Comparison of ENCODE assay signal across 8 cellular contexts in genomic region chr19:43950834-43951626, GRCh38. TPM values are rescaled to one million over a fixed set of nuclear protein-coding genes. Genes with fewer than 3 reads are reported as not detected.
DNase-seq lines count a peak whose midpoint lies in the region; ATAC-seq and TF ChIP-seq lines count a peak whose summit lies in the region.

Gene ZNF221, plus strand, starts transcription at chr19:43951228. Its CDS starts 11,499 bp downstream, at chr19:43962727.

- CTCF ChIA-PET in AG04450 (lab: Charles Lee) = interaction anchor here (0.6 to 1.5 kb wide), 3 partner anchors 10 to 82 kb away, joined by 3 to 4 read pairs (median 3); partner anchors contain the start of gene ZNF45

- H3K27ac ChIP-seq in AG04450 (ENCODE audit: low read depth, low read length) (peak within 1 kb of the TSS; percentile 82), coronary artery (peak within 1 kb of the TSS; percentile 29 to 79)

- TF ChIP-seq CTCF in AG04450 (IDR thresholded peaks at IDR 0.05; ENCODE audit: low read depth, low read length) (peak; percentile 51), coronary artery (IDR thresholded peaks at IDR 0.05) (peak; percentile 18)

- H3K4me3 ChIP-seq in AG04450 (ENCODE audit: low read depth, low read length) (peak within 1 kb of the TSS; percentile 92), coronary artery (peak within 1 kb of the TSS; percentile 76)

- H3K27me3 ChIP-seq in AG04450 (ENCODE audit: control insufficient read depth, insufficient read depth, low read length) = no peaks in the 10 kb centered on the region

- H3K9me3 ChIP-seq in AG04450 (ENCODE audit: control insufficient read depth, insufficient read depth, low read length) = peaks cover 6% of the 10 kb centered on the region; the same call in 1 of the 2 replicates

- ATAC-seq in GM18870 (IDR thresholded peaks at IDR 0.05; ENCODE audit: unreplicated experiment) (peak; percentile 84), HG03103 (IDR thresholded peaks at IDR 0.05; ENCODE audit: low read depth, unreplicated experiment) (peak; percentile 78)
- peak; percentile 86 to 90 for ATAC-seq in activated CD4-positive, CD25-positive, alpha-beta regulatory T cell treated with anti-CD3 and anti-CD28 coated beads, Interleukin-2, amount 50 U/mL, for 24 hours

- POLR2A ChIA-PET in AG04450 (lab: Yijun Ruan, JAX) = interaction anchor here (1.2 kb wide), 1 partner anchor 16 kb away, joined by 12 read pairs; the partner anchor contains the start of gene ZNF45

- DNase-seq in AG04450 (ENCODE audit: low read depth, low spot score) (peak; percentile 95), NCI-H226 (peak; percentile 97), coronary artery (ENCODE audit: low spot score) (peak; percentile 91), kidney tubule cell (ENCODE audit: low spot score) (peak; percentile 96)
- DNase-seq in stimulated activated CD4-positive, alpha-beta T cell treated with anti-CD3 and anti-CD28 coated beads, Interleukin-15, amount 100 ng/mL, for 48 hours (ENCODE audit: low read depth in 2 of 2) = peak; percentile 45 to 49

RNA-seq across cellular contexts. Expression of gene ZNF221, which starts in this region (rescaled TPM):
- polyA plus RNA-seq in AG04450 (2011; rRNA removed) = 2.5 and 3.0 TPM in 2 replicates
- 8.1 and 14.2 TPM in 2 replicates for polyA minus RNA-seq in AG04450 (2011; rRNA and poly(A)+ RNA removed)

Comparison
In these comparisons a context has a peak if more than half of its experiments do, and no peak if none do; other contexts are left out.
1. Peak in every context shown above with its lines: DNase-seq, ATAC-seq, H3K4me3 ChIP-seq and H3K27ac ChIP-seq.
2. DNase-seq: peak in every context shown above with its lines; median percentile 97 in NCI-H226; 96 in kidney tubule cell; 95 in AG04450; 91 in coronary artery; 47 in stimulated activated CD4-positive, alpha-beta T cell treated with anti-CD3 and anti-CD28 coated beads, Interleukin-15, amount 100 ng/mL, for 48 hours.